ENCODE assay signal across 8 cellular contexts in genomic region chr1:61077676-61078521, GRCh38. TPM values are rescaled to one million over a fixed set of nuclear protein-coding genes. Genes with fewer than 3 reads are reported as not detected.
DNase-seq lines count a peak whose midpoint lies in the region; ATAC-seq and TF ChIP-seq lines count a peak whose summit lies in the region.

No MANE protein-coding gene starts in this region.

- TF ChIP-seq CTCF in fibroblast of the aortic adventitia (IDR thresholded peaks at IDR 0.05; ENCODE audit: insufficient read depth, low read length) (no peak), natural killer cell (IDR thresholded peaks at IDR 0.05) (no peak)

- in situ Hi-C loops in Caki2 (cut with HindIII; ENCODE audit: low pct_unique_long_range_greater_than_20kb, low sequenced_read_pairs) = no loop called here

- H3K4me3 Mint-ChIP-seq in natural killer cell = peak overlapping the region; percentile 96

- peak; percentile 98 for DNase-seq in Caki2 (ENCODE audit: low read depth)
- DNase-seq in LHCN-M2 (ENCODE audit: low read depth) = peak; percentile 100
- DNase-seq in RPMI8226 = peak; percentile 100
- DNase-seq in activated T-helper 9 cell treated with anti-CD3 and anti-CD28 coated beads, Interleukin-2, amount 50 U/mL, for 16 hours (ENCODE audit: low read depth) = peak; percentile 78
- peak; percentile 100 for DNase-seq in fibroblast of the aortic adventitia (ENCODE audit: low read depth)
- DNase-seq in natural killer cell = peak; percentile 72
- peak; percentile 63 to 96 (median 92) for DNase-seq in stimulated activated naive CD4-positive, alpha-beta T cell (lab: John Stamatoyannopoulos, UW)

- H3K27ac Mint-ChIP-seq in natural killer cell = peak overlapping the region; percentile 90 to 96

- no peaks in the 10 kb centered on the region for H3K36me3 Mint-ChIP-seq in natural killer cell

- intact Hi-C loops in natural killer cell (cut with micrococcal nuclease) = loop anchor here (2.0 to 5.0 kb wide), 2 partner anchors 25 to 1359 kb away; partner anchors contain the start of gene USP1

- H3K27me3 Mint-ChIP-seq in natural killer cell (ENCODE audit: low read depth in 2 of 2) = peaks cover 0 to 12% of the 10 kb centered on the region in 2 donors

- H3K9me3 Mint-ChIP-seq in natural killer cell = no peaks in the 10 kb centered on the region

- peaks cover 44 to 58% of the 10 kb centered on the region in 2 donors for H3K4me1 Mint-ChIP-seq in natural killer cell

- H3K4me3 ChIP-seq in fibroblast of the aortic adventitia (ENCODE audit: low read depth, low read length) = peak overlapping the region; percentile 70

- ATAC-seq in GM21825 (IDR thresholded peaks at IDR 0.05; ENCODE audit: unreplicated experiment) (peak; percentile 72), natural killer cell (peak; percentile 72 to 82 (median 81))

RNA-seq across cellular contexts. Expression of gene NFIA, which starts 4.5 kb away (rescaled TPM):
- 1.2 and 8.7 TPM in 2 replicates for total RNA-seq in Caki2 (2014; rRNA removed; shearing (Covaris generic); ENCODE audit: low replicate concordance)
- total RNA-seq in LHCN-M2 (2014; rRNA removed) (2.2 and 4.6 TPM in 2 replicates), fibroblast of the aortic adventitia (ENCODE audit: low replicate concordance) (32.0 and 42.0 TPM in 2 replicates), natural killer cell (1 to 10 TPM; 3.5 to 6.5 (median 3.6) TPM)
- 0.69 TPM for polyA plus RNA-seq in LHCN-M2 (2012)

Comparison
In these comparisons a context has a peak if more than half of its experiments do, and no peak if none do; other contexts are left out.
1. Peak in every context shown above with its lines: DNase-seq, ATAC-seq and H3K4me3 ChIP-seq.